31 cellular contexts compared by ENCODE assay signal in the genomic region with DNA sequence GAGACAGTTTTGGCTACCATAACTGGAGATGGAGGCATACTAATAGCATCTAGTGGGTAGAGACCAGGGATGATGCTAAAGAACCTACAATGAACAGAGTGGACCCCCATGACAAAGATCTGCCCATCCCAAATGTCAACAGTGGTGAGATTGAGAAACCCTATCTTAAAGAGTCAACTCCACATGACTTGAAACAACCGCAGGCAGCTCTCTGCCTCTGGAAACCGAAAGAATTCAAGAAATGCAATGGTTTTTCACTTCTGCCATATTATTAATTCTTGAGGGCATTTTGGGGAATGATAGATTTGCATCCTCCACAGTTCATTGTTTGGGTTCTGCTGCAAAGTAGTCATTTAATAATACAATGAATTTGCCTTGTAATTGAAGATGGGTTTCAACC.
"Had no signal": no experiment of that assay in that cellular context is flagged by ENCODE, and none has a peak within 500 bp of the region (broad histone marks: within the 10 kb centered on the region; RNA-seq: fewer than 3 reads in every experiment).

No MANE protein-coding gene starts in this region.

- H3K9me3 ChIP-seq: adrenal gland, body of pancreas, breast epithelium had no signal

- DNase-seq: activated B cell treated with CpG ODN at 0.5 μM for 24 hours; activated CD4-positive, alpha-beta memory T cell treated with anti-CD3 and anti-CD28 coated beads for 36 hours; activated CD4-positive, alpha-beta T cell treated with anti-CD3 and anti-CD28 coated beads for 4 hours; activated CD4-positive, alpha-beta T cell treated with anti-CD3 and anti-CD28 coated beads, Interleukin-2, amount 10 ng/mL, durations not matched to agents 24 days and 14 days; activated CD4-positive, alpha-beta T cell treated with anti-CD3 and anti-CD28 coated beads, Interleukin-2, amount 50 U/mL, for 1 hour; activated CD4-positive, alpha-beta T cell treated with anti-CD3 and anti-CD28 coated beads, Interleukin-2, amount 50 U/mL, for 4 hours; activated CD4-positive, CD25-positive, alpha-beta regulatory T cell treated with anti-CD3 and anti-CD28 coated beads, Interleukin-2, amount 50 U/mL, for 72 hours; activated CD8-positive, alpha-beta memory T cell treated with anti-CD3 and anti-CD28 coated beads, Interleukin-2, amount 50 U/mL, for 4 hours; activated CD8-positive, alpha-beta T cell treated with anti-CD3 and anti-CD28 coated beads for 36 hours; activated effector memory CD4-positive, alpha-beta T cell treated with anti-CD3 and anti-CD28 coated beads, Interleukin-2, amount 50 U/mL, for 16 hours; activated gamma-delta T cell treated with Interleukin-2 at 50 U/mL for 16 hours; activated naive CD4-positive, alpha-beta T cell; activated naive CD4-positive, alpha-beta T cell treated with anti-CD3 and anti-CD28 coated beads for 36 hours; activated naive CD4-positive, alpha-beta T cell treated with anti-CD3 and anti-CD28 coated beads, Interleukin-2, amount 50 U/mL, for 16 hours; activated naive CD8-positive, alpha-beta T cell treated with anti-CD3 and anti-CD28 coated beads for 36 hours; activated T-cell treated with anti-CD3 and anti-CD28 coated beads for 4 hours; activated T-cell treated with anti-CD3 and anti-CD28 coated beads, Interleukin-2, amount 50 U/mL, for 1 hour; activated T-cell treated with anti-CD3 and anti-CD28 coated beads, Interleukin-2, amount 50 U/mL, for 4 hours; activated T-cell treated with anti-CD3 and anti-CD28 coated beads, Interleukin-2, amount 50 U/mL, for 72 hours; adrenal gland; amniotic stem cell; aorta; body of pancreas; brain microvascular endothelial cell; central memory CD4-positive, alpha-beta T cell; T-helper 2 cell; T-helper 9 cell had no signal

- H3K27ac ChIP-seq: adrenal gland, body of pancreas, brain microvascular endothelial cell, breast epithelium, VCaP had no signal

- ATAC-seq: activated CD8-positive, alpha-beta T cell treated with anti-CD3 and anti-CD28 coated beads for 36 hours; activated naive CD4-positive, alpha-beta T cell treated with anti-CD3 and anti-CD28 coated beads, Interleukin-2, amount 50 U/mL, for 72 hours; activated T-cell treated with anti-CD3 and anti-CD28 coated beads, Interleukin-2, amount 50 U/mL, for 4 hours; activated T-cell treated with anti-CD3 and anti-CD28 coated beads, Interleukin-2, amount 50 U/mL, for 72 hours; activated T-helper 17 cell treated with anti-CD3 and anti-CD28 coated beads, Interleukin-2, amount 50 U/mL, for 72 hours; body of pancreas had no signal

- H3K27me3 ChIP-seq: adrenal gland, body of pancreas, brain microvascular endothelial cell, breast epithelium had no signal

- H3K4me3 ChIP-seq: adrenal gland, body of pancreas, breast epithelium had no signal

- H3K4me1 ChIP-seq: adrenal gland, body of pancreas, breast epithelium had no signal

- H3K36me3 ChIP-seq: adrenal gland, brain microvascular endothelial cell, breast epithelium had no signal
